Comparison of ENCODE assay signal across 1 cellular context in genomic region chr1:63323866-63324778, GRCh38.
TF ChIP-seq lines count a peak whose summit lies in the region.

No MANE protein-coding gene starts in this region.

TF ChIP-seq in WTC11, 78 proteins besides CTCF, POLR2A, EP300 and RAD21 (continued from another document):
- TF ChIP-seq MLX (CRISPR knock-in tag; IDR thresholded peaks at IDR 0.05) (no peak), ETV6 (CRISPR knock-in tag; IDR thresholded peaks at IDR 0.05) (no peak), NFE2L1 (CRISPR knock-in tag; IDR thresholded peaks at IDR 0.05) (no peak), ZBTB43 (CRISPR knock-in tag; IDR thresholded peaks at IDR 0.05) (0 out of 2 replicates have a peak, but pooled peaks have one; percentile 68), ATF3 (CRISPR knock-in tag; conservative IDR thresholded peaks at IDR 0.05) (no peak), ZNF263 (CRISPR knock-in tag; IDR thresholded peaks at IDR 0.05; ENCODE audit: low read depth) (no peak), SMAD4 (CRISPR knock-in tag; IDR thresholded peaks at IDR 0.05) (0 out of 2 replicates have a peak, but pooled peaks have one; percentile 41), AFF4 (CRISPR knock-in tag; IDR thresholded peaks at IDR 0.05; ENCODE audit: borderline replicate concordance) (no peak), ZNF232 (CRISPR knock-in tag; IDR thresholded peaks at IDR 0.05) (no peak), NFYB (CRISPR knock-in tag; conservative IDR thresholded peaks at IDR 0.05; ENCODE audit: low read depth) (no peak), MXD4 (CRISPR knock-in tag; IDR thresholded peaks at IDR 0.05; ENCODE audit: borderline replicate concordance) (no peak), E2F5 (CRISPR knock-in tag; IDR thresholded peaks at IDR 0.05) (no peak), NR3C1 (CRISPR knock-in tag; conservative IDR thresholded peaks at IDR 0.05; ENCODE audit: low read depth) (peak; percentile 9; the same call in 1 of the 2 replicates), ZNF396 (CRISPR knock-in tag; IDR thresholded peaks at IDR 0.05; ENCODE audit: borderline replicate concordance) (no peak), FOXK1 (CRISPR knock-in tag; IDR thresholded peaks at IDR 0.05) (peak; percentile 19; the same call in 1 of the 2 replicates), JUN (CRISPR knock-in tag; IDR thresholded peaks at IDR 0.05) (0 out of 2 replicates have a peak, but pooled peaks have one; percentile 11), PREB (CRISPR knock-in tag; IDR thresholded peaks at IDR 0.05; ENCODE audit: borderline replicate concordance) (no peak), ZNF317 (CRISPR knock-in tag; IDR thresholded peaks at IDR 0.05; ENCODE audit: borderline replicate concordance, low read depth) (no peak), FOXP4 (CRISPR knock-in tag; IDR thresholded peaks at IDR 0.05) (0 out of 2 replicates have a peak, but pooled peaks have one; percentile 16), MYBL2 (CRISPR knock-in tag; IDR thresholded peaks at IDR 0.05) (no peak; the same call in 1 of the 2 replicates), KAT7 (CRISPR knock-in tag; IDR thresholded peaks at IDR 0.05; ENCODE audit: borderline replicate concordance) (0 out of 2 replicates have a peak, but pooled peaks have one; percentile 47)
- TF ChIP-seq, protein P1, sequence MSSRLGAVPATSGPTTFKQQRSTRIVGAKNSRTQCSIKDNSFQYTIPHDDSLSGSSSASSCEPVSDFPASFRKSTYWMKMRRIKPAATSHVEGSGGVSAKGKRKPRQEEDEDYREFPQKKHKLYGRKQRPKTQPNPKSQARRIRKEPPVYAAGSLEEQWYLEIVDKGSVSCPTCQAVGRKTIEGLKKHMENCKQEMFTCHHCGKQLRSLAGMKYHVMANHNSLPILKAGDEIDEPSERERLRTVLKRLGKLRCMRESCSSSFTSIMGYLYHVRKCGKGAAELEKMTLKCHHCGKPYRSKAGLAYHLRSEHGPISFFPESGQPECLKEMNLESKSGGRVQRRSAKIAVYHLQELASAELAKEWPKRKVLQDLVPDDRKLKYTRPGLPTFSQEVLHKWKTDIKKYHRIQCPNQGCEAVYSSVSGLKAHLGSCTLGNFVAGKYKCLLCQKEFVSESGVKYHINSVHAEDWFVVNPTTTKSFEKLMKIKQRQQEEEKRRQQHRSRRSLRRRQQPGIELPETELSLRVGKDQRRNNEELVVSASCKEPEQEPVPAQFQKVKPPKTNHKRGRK (CRISPR knock-in tag; IDR thresholded peaks at IDR 0.05; ENCODE audit: borderline replicate concordance), result no peak
- TF ChIP-seq, protein P2, sequence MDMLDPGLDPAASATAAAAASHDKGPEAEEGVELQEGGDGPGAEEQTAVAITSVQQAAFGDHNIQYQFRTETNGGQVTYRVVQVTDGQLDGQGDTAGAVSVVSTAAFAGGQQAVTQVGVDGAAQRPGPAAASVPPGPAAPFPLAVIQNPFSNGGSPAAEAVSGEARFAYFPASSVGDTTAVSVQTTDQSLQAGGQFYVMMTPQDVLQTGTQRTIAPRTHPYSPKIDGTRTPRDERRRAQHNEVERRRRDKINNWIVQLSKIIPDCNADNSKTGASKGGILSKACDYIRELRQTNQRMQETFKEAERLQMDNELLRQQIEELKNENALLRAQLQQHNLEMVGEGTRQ (CRISPR knock-in tag; IDR thresholded peaks at IDR 0.05), result no peak
- TF ChIP-seq, protein P3, sequence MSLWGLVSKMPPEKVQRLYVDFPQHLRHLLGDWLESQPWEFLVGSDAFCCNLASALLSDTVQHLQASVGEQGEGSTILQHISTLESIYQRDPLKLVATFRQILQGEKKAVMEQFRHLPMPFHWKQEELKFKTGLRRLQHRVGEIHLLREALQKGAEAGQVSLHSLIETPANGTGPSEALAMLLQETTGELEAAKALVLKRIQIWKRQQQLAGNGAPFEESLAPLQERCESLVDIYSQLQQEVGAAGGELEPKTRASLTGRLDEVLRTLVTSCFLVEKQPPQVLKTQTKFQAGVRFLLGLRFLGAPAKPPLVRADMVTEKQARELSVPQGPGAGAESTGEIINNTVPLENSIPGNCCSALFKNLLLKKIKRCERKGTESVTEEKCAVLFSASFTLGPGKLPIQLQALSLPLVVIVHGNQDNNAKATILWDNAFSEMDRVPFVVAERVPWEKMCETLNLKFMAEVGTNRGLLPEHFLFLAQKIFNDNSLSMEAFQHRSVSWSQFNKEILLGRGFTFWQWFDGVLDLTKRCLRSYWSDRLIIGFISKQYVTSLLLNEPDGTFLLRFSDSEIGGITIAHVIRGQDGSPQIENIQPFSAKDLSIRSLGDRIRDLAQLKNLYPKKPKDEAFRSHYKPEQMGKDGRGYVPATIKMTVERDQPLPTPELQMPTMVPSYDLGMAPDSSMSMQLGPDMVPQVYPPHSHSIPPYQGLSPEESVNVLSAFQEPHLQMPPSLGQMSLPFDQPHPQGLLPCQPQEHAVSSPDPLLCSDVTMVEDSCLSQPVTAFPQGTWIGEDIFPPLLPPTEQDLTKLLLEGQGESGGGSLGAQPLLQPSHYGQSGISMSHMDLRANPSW (CRISPR knock-in tag; conservative IDR thresholded peaks at IDR 0.05; ENCODE audit: low read depth), result no peak
- TF ChIP-seq, protein P4, sequence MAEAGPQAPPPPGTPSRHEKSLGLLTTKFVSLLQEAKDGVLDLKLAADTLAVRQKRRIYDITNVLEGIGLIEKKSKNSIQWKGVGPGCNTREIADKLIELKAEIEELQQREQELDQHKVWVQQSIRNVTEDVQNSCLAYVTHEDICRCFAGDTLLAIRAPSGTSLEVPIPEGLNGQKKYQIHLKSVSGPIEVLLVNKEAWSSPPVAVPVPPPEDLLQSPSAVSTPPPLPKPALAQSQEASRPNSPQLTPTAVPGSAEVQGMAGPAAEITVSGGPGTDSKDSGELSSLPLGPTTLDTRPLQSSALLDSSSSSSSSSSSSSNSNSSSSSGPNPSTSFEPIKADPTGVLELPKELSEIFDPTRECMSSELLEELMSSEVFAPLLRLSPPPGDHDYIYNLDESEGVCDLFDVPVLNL (CRISPR knock-in tag; IDR thresholded peaks at IDR 0.05; ENCODE audit: borderline replicate concordance, low read depth), result 0 out of 2 replicates have a peak, but pooled peaks have one; percentile 26
